In genomic region chr17:64118452-64118979, GRCh38 we compare ENCODE assay signal across 10 cellular contexts. TPM values are rescaled to one million over a fixed set of nuclear protein-coding genes. Genes with fewer than 3 reads are reported as not detected.
DNase-seq lines count a peak whose midpoint lies in the region; ATAC-seq, FAIRE-seq and TF ChIP-seq lines count a peak whose summit lies in the region.
"Had no signal": no experiment of that assay in that cellular context is flagged by ENCODE, and none has a peak within 500 bp of the region (broad histone marks: within the 10 kb centered on the region; RNA-seq: fewer than 3 reads in every experiment).

No MANE protein-coding gene starts in this region.

- H3K9me3 ChIP-seq in HEK293 (ENCODE audit: control insufficient read depth, insufficient read depth, low read depth, low read length), result no peaks in the 10 kb centered on the region
- no peaks in the 10 kb centered on the region for H3K9me3 ChIP-seq in pancreas

- H3K36me3 ChIP-seq in HEK293 (ENCODE audit: control insufficient read depth in 2 of 2, insufficient read depth in 1 of 2, low read length in 2 of 2) (no peaks in the 10 kb centered on the region), pancreas (no peaks in the 10 kb centered on the region), brain microvascular endothelial cell (replicated peaks) (no peaks in the 10 kb centered on the region)

- no peak overlapping the region for H3K4me3 Mint-ChIP-seq in chondrocyte (ENCODE audit: unreplicated experiment)
- H3K4me3 Mint-ChIP-seq: naive B cell had no signal

- in situ Hi-C loops in brain microvascular endothelial cell (cut with HindIII; ENCODE audit: low pct_ligation_motif_present, low sequenced_read_pairs), result no loop called here

- ATAC-seq in pancreas (peak; percentile 35 to 60 (median 50)), GM19351 (IDR thresholded peaks at IDR 0.05; ENCODE audit: unreplicated experiment) (no peak), GM21390 (IDR thresholded peaks at IDR 0.05; ENCODE audit: unreplicated experiment) (no peak)

- no peak for FAIRE-seq in pancreas (lab: Jason Lieb, UNC)
- FAIRE-seq: astrocyte had no signal

- peaks cover 36% of the 10 kb centered on the region for H3K4me1 Mint-ChIP-seq in chondrocyte (ENCODE audit: low read depth)

- no peak overlapping the region for H3K27ac ChIP-seq in HEK293 (ENCODE audit: extremely low read depth, low read depth, low read length)
- peak overlapping the region in 2 of 4 donors; percentile 70 to 84 for H3K27ac ChIP-seq in pancreas
- H3K27ac ChIP-seq in brain microvascular endothelial cell, result no peak overlapping the region

- peak overlapping the region; percentile 83 for H3K27ac Mint-ChIP-seq in chondrocyte (ENCODE audit: unreplicated experiment)

- H3K27me3 ChIP-seq in pancreas, result no peaks in the 10 kb centered on the region
- no peaks in the 10 kb centered on the region for H3K27me3 ChIP-seq in brain microvascular endothelial cell (replicated peaks)

- H3K9me3 Mint-ChIP-seq in chondrocyte (ENCODE audit: low read depth), result no peaks in the 10 kb centered on the region
- H3K9me3 Mint-ChIP-seq: naive B cell had no signal

- POLR2A ChIA-PET in HEK293 (lab: Yijun Ruan, JAX), result interaction anchor here (0.5 to 1.7 kb wide), 3 partner anchors 11 to 938 kb away, joined by 3 to 4 read pairs (median 3); partner anchors contain the start of gene GNA13

- H3K4me1 ChIP-seq in HEK293 (ENCODE audit: control insufficient read depth, insufficient read depth, low read length) (peaks cover 3% of the 10 kb centered on the region; the same call in 1 of the 2 replicates), pancreas (peaks cover 37 to 96% (median 73%) of the 10 kb centered on the region in 3 donors)

- intact Hi-C loops in pancreas (cut with DNase I), result no loop called here

- 3 to 6% methylated on average over 5 of the region's 5 CpGs for WGBS in pancreas, 2 donors

- H3K36me3 Mint-ChIP-seq in chondrocyte (ENCODE audit: low read depth), result peaks cover 1% of the 10 kb centered on the region
- H3K36me3 Mint-ChIP-seq: naive B cell had no signal

- no peak for TF ChIP-seq CTCF in HEK293 (tag by site-specific recombination; IDR thresholded peaks at IDR 0.05)
- TF ChIP-seq CTCF in chondrocyte (IDR thresholded peaks at IDR 0.05), result no peak
- TF ChIP-seq CTCF in pancreas (IDR thresholded peaks at IDR 0.05), result no peak
- no peak for TF ChIP-seq CTCF in brain microvascular endothelial cell (IDR thresholded peaks at IDR 0.05; ENCODE audit: low read depth, low read length, missing control alignments)

- CTCF ChIA-PET in HEK293 (lab: Yijun Ruan, JAX), result interaction anchor here (0.6 to 1.1 kb wide), 2 partner anchors 8 to 36 kb away, joined by 4 to 7 read pairs; no protein-coding TSS in a partner anchor

- H3K4me3 ChIP-seq in HEK293 (ENCODE audit: low read depth, low read length) (no peak overlapping the region), pancreas (no peak overlapping the region), brain microvascular endothelial cell (ENCODE audit: low read depth, low read length) (no peak overlapping the region)

- peak; percentile 71 for DNase-seq in NCI-H345 (lab: John Stamatoyannopoulos, UW)
- DNase-seq in chondrocyte (ENCODE audit: low spot score), result no peak
- DNase-seq in pancreas, result peak; percentile 58 to 77 (median 72)
- DNase-seq in activated CD4-positive, CD25-positive, alpha-beta regulatory T cell (lab: John Stamatoyannopoulos, UW), result no peak
- no peak for DNase-seq in brain microvascular endothelial cell
- DNase-seq: naive B cell had no signal

- no peaks in the 10 kb centered on the region for H3K27me3 Mint-ChIP-seq in chondrocyte (ENCODE audit: low read depth)

TF ChIP-seq in HEK293, 187 proteins besides CTCF, POLR2A, EP300 and RAD21 (continues in another document):
- TF ChIP-seq HOXC10 (CRISPR knock-in tag; IDR thresholded peaks at IDR 0.05) (no peak), PATZ1 (tag by site-specific recombination; IDR thresholded peaks at IDR 0.05) (0 out of 2 replicates have a peak, but pooled peaks have one; percentile 9), SP3 (tag by site-specific recombination; IDR thresholded peaks at IDR 0.05) (peak; percentile 34; the same call in 1 of the 2 replicates), ZNF416 (tag by site-specific recombination; IDR thresholded peaks at IDR 0.05) (no peak), ZNF248 (tag by site-specific recombination; IDR thresholded peaks at IDR 0.05) (no peak), ZNF837 (tag by site-specific recombination; IDR thresholded peaks at IDR 0.05) (no peak), ZNF501 (tag by site-specific recombination; IDR thresholded peaks at IDR 0.05) (no peak), ZIC2 (tag by site-specific recombination; IDR thresholded peaks at IDR 0.05) (no peak), KLF9 (tag by site-specific recombination; IDR thresholded peaks at IDR 0.05; ENCODE audit: low read depth) (peak; percentile 25; the same call in 1 of the 2 replicates), ZNF660 (tag by site-specific recombination; IDR thresholded peaks at IDR 0.05) (peak; percentile 69; the same call in 1 of the 2 replicates), IKZF3 (tag by site-specific recombination; IDR thresholded peaks at IDR 0.05) (no peak), ZSCAN30 (tag by site-specific recombination; IDR thresholded peaks at IDR 0.05) (0 out of 2 replicates have a peak, but pooled peaks have one; percentile 13), OSR2 (tag by site-specific recombination; IDR thresholded peaks at IDR 0.05) (0 out of 2 replicates have a peak, but pooled peaks have one; percentile 20), ZFP37 (tag by site-specific recombination; IDR thresholded peaks at IDR 0.05) (no peak), ZNF777 (tag by site-specific recombination; IDR thresholded peaks at IDR 0.05; ENCODE audit: borderline replicate concordance) (no peak), KLF1 (tag by site-specific recombination; IDR thresholded peaks at IDR 0.05) (peak; percentile 32; the same call in 1 of the 2 replicates), ZNF621 (tag by site-specific recombination; IDR thresholded peaks at IDR 0.05) (no peak), SP2 (tag by site-specific recombination; IDR thresholded peaks at IDR 0.05) (peak; percentile 26; the same call in 1 of the 2 replicates), BCL11A (tag by site-specific recombination; IDR thresholded peaks at IDR 0.05; ENCODE audit: low read depth) (no peak), ZNF311 (tag by site-specific recombination; IDR thresholded peaks at IDR 0.05; ENCODE audit: borderline replicate concordance) (no peak), ZSCAN23 (tag by site-specific recombination; IDR thresholded peaks at IDR 0.05) (no peak), ZNF626 (tag by site-specific recombination; IDR thresholded peaks at IDR 0.05) (no peak), ZNF600 (tag by site-specific recombination; IDR thresholded peaks at IDR 0.05) (peak; percentile 52; the same call in 1 of the 2 replicates), ZNF521 (tag by site-specific recombination; IDR thresholded peaks at IDR 0.05) (no peak)
- TF ChIP-seq, protein P1, sequence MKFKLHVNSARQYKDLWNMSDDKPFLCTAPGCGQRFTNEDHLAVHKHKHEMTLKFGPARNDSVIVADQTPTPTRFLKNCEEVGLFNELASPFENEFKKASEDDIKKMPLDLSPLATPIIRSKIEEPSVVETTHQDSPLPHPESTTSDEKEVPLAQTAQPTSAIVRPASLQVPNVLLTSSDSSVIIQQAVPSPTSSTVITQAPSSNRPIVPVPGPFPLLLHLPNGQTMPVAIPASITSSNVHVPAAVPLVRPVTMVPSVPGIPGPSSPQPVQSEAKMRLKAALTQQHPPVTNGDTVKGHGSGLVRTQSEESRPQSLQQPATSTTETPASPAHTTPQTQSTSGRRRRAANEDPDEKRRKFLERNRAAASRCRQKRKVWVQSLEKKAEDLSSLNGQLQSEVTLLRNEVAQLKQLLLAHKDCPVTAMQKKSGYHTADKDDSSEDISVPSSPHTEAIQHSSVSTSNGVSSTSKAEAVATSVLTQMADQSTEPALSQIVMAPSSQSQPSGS (tag by site-specific recombination; IDR thresholded peaks at IDR 0.05; ENCODE audit: low read depth), result no peak
- TF ChIP-seq, protein P2, sequence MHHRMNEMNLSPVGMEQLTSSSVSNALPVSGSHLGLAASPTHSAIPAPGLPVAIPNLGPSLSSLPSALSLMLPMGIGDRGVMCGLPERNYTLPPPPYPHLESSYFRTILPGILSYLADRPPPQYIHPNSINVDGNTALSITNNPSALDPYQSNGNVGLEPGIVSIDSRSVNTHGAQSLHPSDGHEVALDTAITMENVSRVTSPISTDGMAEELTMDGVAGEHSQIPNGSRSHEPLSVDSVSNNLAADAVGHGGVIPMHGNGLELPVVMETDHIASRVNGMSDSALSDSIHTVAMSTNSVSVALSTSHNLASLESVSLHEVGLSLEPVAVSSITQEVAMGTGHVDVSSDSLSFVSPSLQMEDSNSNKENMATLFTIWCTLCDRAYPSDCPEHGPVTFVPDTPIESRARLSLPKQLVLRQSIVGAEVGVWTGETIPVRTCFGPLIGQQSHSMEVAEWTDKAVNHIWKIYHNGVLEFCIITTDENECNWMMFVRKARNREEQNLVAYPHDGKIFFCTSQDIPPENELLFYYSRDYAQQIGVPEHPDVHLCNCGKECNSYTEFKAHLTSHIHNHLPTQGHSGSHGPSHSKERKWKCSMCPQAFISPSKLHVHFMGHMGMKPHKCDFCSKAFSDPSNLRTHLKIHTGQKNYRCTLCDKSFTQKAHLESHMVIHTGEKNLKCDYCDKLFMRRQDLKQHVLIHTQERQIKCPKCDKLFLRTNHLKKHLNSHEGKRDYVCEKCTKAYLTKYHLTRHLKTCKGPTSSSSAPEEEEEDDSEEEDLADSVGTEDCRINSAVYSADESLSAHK (tag by site-specific recombination; IDR thresholded peaks at IDR 0.05), result no peak

RNA-seq across cellular contexts. Expression of gene ERN1, which starts 11.4 kb away (rescaled TPM):
- total RNA-seq in chondrocyte, result 12.1 to 18.2 TPM (median 14.9 TPM) in 3 replicates
- 100 to 1,000 TPM in 1 of 6 donors, 10 to 100 TPM in 5; 37.0 to 151 (median 42.9) TPM for total RNA-seq in pancreas
- 10 to 100 TPM; 10.4 to 19.8 TPM for polyA plus RNA-seq in pancreas

Comparison
In these comparisons a context has a peak if more than half of its experiments do, and no peak if none do; other contexts are left out.
1. DNase-seq: peak in NCI-H345 (single experiment) and pancreas (6 of 6); none in chondrocyte (single experiment), activated CD4-positive, CD25-positive, alpha-beta regulatory T cell (0 of 4) and brain microvascular endothelial cell (single experiment).
2. ATAC-seq: peak in pancreas (4 of 4); none in GM19351 (single experiment) and GM21390 (single experiment).